Comparison of ENCODE assay signal across 8 cellular contexts in genomic region chr12:56221757-56222530, GRCh38. TPM values are rescaled to one million over a fixed set of nuclear protein-coding genes. Genes with fewer than 3 reads are reported as not detected.
DNase-seq lines count a peak whose midpoint lies in the region; ATAC-seq and TF ChIP-seq lines count a peak whose summit lies in the region.

Gene RNF41 (minus strand): TSS chr12:56221922. CDS start chr12:56214047, 7,875 bp downstream.

- peaks cover 40% of the 10 kb centered on the region for H3K4me1 Mint-ChIP-seq in chondrocyte (ENCODE audit: low read depth)

- peak within 1 kb of the TSS; percentile 99 for H3K4me3 Mint-ChIP-seq in chondrocyte (ENCODE audit: unreplicated experiment)

- H3K27ac Mint-ChIP-seq in chondrocyte (ENCODE audit: unreplicated experiment) = peak within 1 kb of the TSS; percentile 100

- TF ChIP-seq CTCF in chondrocyte (IDR thresholded peaks at IDR 0.05) = peak; percentile 39
- TF ChIP-seq CTCF in kidney epithelial cell (IDR thresholded peaks at IDR 0.05; ENCODE audit: insufficient read depth, low read length, poor library complexity, severe bottlenecking) = no peak

- H3K4me3 ChIP-seq in kidney epithelial cell (ENCODE audit: low read depth, low read length) = peak within 1 kb of the TSS; percentile 59

- no peaks in the 10 kb centered on the region for H3K9me3 Mint-ChIP-seq in chondrocyte (ENCODE audit: low read depth)

- ATAC-seq in HG03439 (IDR thresholded peaks at IDR 0.05; ENCODE audit: unreplicated experiment) = peak; percentile 70

- H3K36me3 Mint-ChIP-seq in chondrocyte (ENCODE audit: low read depth) = peaks cover 2% of the 10 kb centered on the region

- H3K27me3 ChIP-seq in kidney epithelial cell (ENCODE audit: control insufficient read depth, insufficient read depth, low read length) = no peaks in the 10 kb centered on the region

- TF ChIP-seq POLR2A in GM19193 (IDR thresholded peaks at IDR 0.05; ENCODE audit: extremely low read depth, insufficient read depth, insufficient read length) = peak; percentile 96

- H3K36me3 ChIP-seq in kidney epithelial cell (ENCODE audit: control insufficient read depth, insufficient read depth, low read length) = peaks cover 2% of the 10 kb centered on the region

- H3K27me3 Mint-ChIP-seq in chondrocyte (ENCODE audit: low read depth) = no peaks in the 10 kb centered on the region

- DNase-seq in AML-193 (lab: John Stamatoyannopoulos, UW) = peak; percentile 88 to 91
- DNase-seq in NCI-H510A treated with DMSO at 0.1 percent for 48 hours (lab: John Stamatoyannopoulos, UW) = peak; percentile 97
- peak; percentile 82 to 87 for DNase-seq in activated CD4-positive, alpha-beta T cell treated with anti-CD3 and anti-CD28 coated beads for 24 hours (ENCODE audit: low read depth in 2 of 2)
- DNase-seq in chondrocyte (ENCODE audit: low spot score) = peak; percentile 99
- peak; percentile 92 for DNase-seq in kidney epithelial cell (ENCODE audit: low read depth)
- peak; percentile 78 to 88 for DNase-seq in stimulated activated CD4-positive, alpha-beta T cell treated with anti-CD3 and anti-CD28 coated beads, Interleukin-15, amount 100 ng/mL, for 48 hours (ENCODE audit: low read depth in 2 of 2)

RNA-seq across cellular contexts. Expression of gene RNF41, which starts in this region (rescaled TPM):
- total RNA-seq in chondrocyte (59.2 to 103 TPM (median 99.7 TPM) in 3 replicates), kidney epithelial cell (77.4 and 94.0 TPM in 2 replicates)

Comparison
In these comparisons a context has a peak if more than half of its experiments do, and no peak if none do; other contexts are left out.
1. Peak in every context shown above with its lines: DNase-seq, ATAC-seq and H3K4me3 ChIP-seq.